Comparison of ENCODE assay signal across 1 cellular context in genomic region chr2:45069711-45070664, GRCh38.
TF ChIP-seq lines count a peak whose summit lies in the region.

No MANE protein-coding gene starts in this region.

TF ChIP-seq in HEK293, 187 proteins besides CTCF, POLR2A, EP300 and RAD21 (continued from another document):
- peak; percentile 53; the same call in 1 of the 2 replicates for TF ChIP-seq ZBTB44 (tag by site-specific recombination; IDR thresholded peaks at IDR 0.05)
- 0 out of 2 replicates have a peak, but pooled peaks have one; percentile 2 for TF ChIP-seq MZF1 (tag by site-specific recombination; IDR thresholded peaks at IDR 0.05; ENCODE audit: borderline replicate concordance)
- peak; percentile 76 for TF ChIP-seq SCRT1 (tag by site-specific recombination; IDR thresholded peaks at IDR 0.05; ENCODE audit: borderline replicate concordance)
TF ChIP-seq in HEK293: peak in this region for 9.
